ENCODE assay signal across 12 cellular contexts in the genomic region with DNA sequence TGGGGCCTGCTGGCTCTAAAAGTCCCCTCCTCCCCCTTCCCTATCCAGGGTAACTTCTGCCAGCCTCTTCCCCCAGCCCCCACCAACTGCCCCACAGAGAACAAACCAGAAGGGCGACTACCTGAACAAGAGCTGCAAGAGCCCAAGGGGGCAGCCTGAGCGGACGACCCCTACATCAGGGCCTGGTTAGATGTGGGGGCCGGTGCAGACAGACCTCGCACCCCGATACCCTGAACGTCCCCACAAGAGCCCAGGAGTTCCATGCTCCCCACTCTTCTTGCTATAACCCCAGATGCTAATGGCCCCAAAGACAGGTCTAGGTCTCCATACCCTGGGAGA. TPM values are rescaled to one million over a fixed set of nuclear protein-coding genes. Genes with fewer than 3 reads are reported as not detected.
DNase-seq lines count a peak whose midpoint lies in the region; ATAC-seq and TF ChIP-seq lines count a peak whose summit lies in the region.
"Had no signal": no experiment of that assay in that cellular context is flagged by ENCODE, and none has a peak within 500 bp of the region (broad histone marks: within the 10 kb centered on the region; RNA-seq: fewer than 3 reads in every experiment).

No MANE protein-coding gene starts in this region.

- peaks cover 18 to 19% of the 10 kb centered on the region in 2 donors for H3K4me1 ChIP-seq in adrenal gland (replicated peaks in 1 of 2)

- intact Hi-C loops in adrenal gland (cut with DNase I), result no loop called here

- no peak for TF ChIP-seq CTCF in adrenal gland (IDR thresholded peaks at IDR 0.05)

- peaks cover 0 to 74% of the 10 kb centered on the region in 2 donors for H3K36me3 ChIP-seq in adrenal gland (replicated peaks in 1 of 2)

- no peak overlapping the region for H3K4me3 Mint-ChIP-seq in activated T-cell treated with anti-CD3 and anti-CD28 coated beads, Interleukin-2, amount 50 U/mL, for 24 hours
- H3K4me3 Mint-ChIP-seq in activated CD4-positive, alpha-beta memory T cell treated with anti-CD3 and anti-CD28 coated beads, Interleukin-2, amount 10 ng/mL, durations not matched to agents 7 days and 5 days, result no peak overlapping the region
- peak overlapping the region in 1 of 2 donors; percentile 0 for H3K4me3 Mint-ChIP-seq in stimulated activated naive CD8-positive, alpha-beta T cell treated with anti-CD3 and anti-CD28 coated beads, Interleukin-15, amount 100 ng/mL, for 72 hours

- 86 to 100% (median 95%) methylated on average over 4 to 7 of the region's 7 CpGs for WGBS in adrenal gland, 4 donors

- no peaks in the 10 kb centered on the region for H3K9me3 Mint-ChIP-seq in activated T-cell treated with anti-CD3 and anti-CD28 coated beads, Interleukin-2, amount 50 U/mL, for 24 hours
- H3K9me3 Mint-ChIP-seq in activated CD4-positive, alpha-beta memory T cell treated with anti-CD3 and anti-CD28 coated beads, Interleukin-2, amount 10 ng/mL, durations not matched to agents 7 days and 5 days, result no peaks in the 10 kb centered on the region
- H3K9me3 Mint-ChIP-seq in stimulated activated naive CD8-positive, alpha-beta T cell treated with anti-CD3 and anti-CD28 coated beads, Interleukin-15, amount 100 ng/mL, for 72 hours, result no peaks in the 10 kb centered on the region

- peaks cover 100% of the 10 kb centered on the region for H3K36me3 Mint-ChIP-seq in activated T-cell treated with anti-CD3 and anti-CD28 coated beads, Interleukin-2, amount 50 U/mL, for 24 hours (ENCODE audit: low read depth)
- H3K36me3 Mint-ChIP-seq in activated CD4-positive, alpha-beta memory T cell treated with anti-CD3 and anti-CD28 coated beads, Interleukin-2, amount 10 ng/mL, durations not matched to agents 7 days and 5 days (ENCODE audit: low read depth), result peaks cover 91% of the 10 kb centered on the region

- no peak for DNase-seq in activated T-cell treated with anti-CD3 and anti-CD28 coated beads, Interleukin-2, amount 50 U/mL, for 24 hours
- no peak for DNase-seq in activated T-cell treated with anti-CD3 and anti-CD28 coated beads, Interleukin-2, amount 50 U/mL, for 48 hours
- no peak for DNase-seq in activated CD4-positive, alpha-beta memory T cell treated with anti-CD3 and anti-CD28 coated beads, Interleukin-2, amount 10 ng/mL, durations not matched to agents 7 days and 5 days
- peak in 1 of 2 donors; percentile 10 for DNase-seq in stimulated activated naive CD8-positive, alpha-beta T cell treated with anti-CD3 and anti-CD28 coated beads, Interleukin-15, amount 100 ng/mL, for 72 hours
- no peak for DNase-seq in adrenal gland
- DNase-seq: activated CD4-positive, CD25-positive, alpha-beta regulatory T cell; NCI-H510A had no signal

- H3K9me3 ChIP-seq in adrenal gland (replicated peaks in 1 of 3), result no peaks in the 10 kb centered on the region
- H3K9me3 ChIP-seq: left lung, tibial nerve had no signal

- ATAC-seq in stimulated activated naive CD8-positive, alpha-beta T cell treated with anti-CD3 and anti-CD28 coated beads, Interleukin-15, amount 100 ng/mL, for 72 hours, result no peak
- no peak for ATAC-seq in GM21576 (IDR thresholded peaks at IDR 0.05; ENCODE audit: unreplicated experiment)
- no peak for ATAC-seq in GM18867 (IDR thresholded peaks at IDR 0.05; ENCODE audit: unreplicated experiment)

- CTCF ChIA-PET in activated CD4-positive, alpha-beta memory T cell treated with anti-CD3 and anti-CD28 coated beads, Interleukin-2, amount 10 ng/mL, durations not matched to agents 7 days and 5 days (lab: Charles Lee), result interaction anchor here (4.0 kb wide), 2 partner anchors 10 to 29 kb away, joined by 14 to 24 read pairs; a partner anchor contains a TSS

- TF ChIP-seq POLR2A in adrenal gland (IDR thresholded peaks at IDR 0.05), result no peak

- H3K27ac ChIP-seq in layer of hippocampus (ENCODE audit: low read depth, low read length) (peak overlapping the region; percentile 98), adrenal gland (peak overlapping the region in 1 of 5 donors; percentile 83)
- H3K27ac ChIP-seq: left lung had no signal

- H3K4me1 Mint-ChIP-seq in activated T-cell treated with anti-CD3 and anti-CD28 coated beads, Interleukin-2, amount 50 U/mL, for 24 hours (ENCODE audit: low read depth), result peaks cover 48% of the 10 kb centered on the region
- peaks cover 51% of the 10 kb centered on the region for H3K4me1 Mint-ChIP-seq in activated CD4-positive, alpha-beta memory T cell treated with anti-CD3 and anti-CD28 coated beads, Interleukin-2, amount 10 ng/mL, durations not matched to agents 7 days and 5 days
- peaks cover 96% of the 10 kb centered on the region for H3K4me1 Mint-ChIP-seq in stimulated activated naive CD8-positive, alpha-beta T cell treated with anti-CD3 and anti-CD28 coated beads, Interleukin-15, amount 100 ng/mL, for 72 hours

- H3K4me3 ChIP-seq in adrenal gland, result no peak overlapping the region
- H3K4me3 ChIP-seq: left lung, tibial nerve had no signal

- H3K27ac Mint-ChIP-seq in activated T-cell treated with anti-CD3 and anti-CD28 coated beads, Interleukin-2, amount 50 U/mL, for 24 hours, result peak overlapping the region; percentile 83
- peak overlapping the region; percentile 83 for H3K27ac Mint-ChIP-seq in activated CD4-positive, alpha-beta memory T cell treated with anti-CD3 and anti-CD28 coated beads, Interleukin-2, amount 10 ng/mL, durations not matched to agents 7 days and 5 days
- H3K27ac Mint-ChIP-seq in stimulated activated naive CD8-positive, alpha-beta T cell treated with anti-CD3 and anti-CD28 coated beads, Interleukin-15, amount 100 ng/mL, for 72 hours, result peak overlapping the region; percentile 8 to 96

- no peaks in the 10 kb centered on the region for H3K27me3 Mint-ChIP-seq in activated T-cell treated with anti-CD3 and anti-CD28 coated beads, Interleukin-2, amount 50 U/mL, for 24 hours
- no peaks in the 10 kb centered on the region for H3K27me3 Mint-ChIP-seq in activated CD4-positive, alpha-beta memory T cell treated with anti-CD3 and anti-CD28 coated beads, Interleukin-2, amount 10 ng/mL, durations not matched to agents 7 days and 5 days
- H3K27me3 Mint-ChIP-seq in stimulated activated naive CD8-positive, alpha-beta T cell treated with anti-CD3 and anti-CD28 coated beads, Interleukin-15, amount 100 ng/mL, for 72 hours, result no peaks in the 10 kb centered on the region

- POLR2A ChIA-PET in activated CD4-positive, alpha-beta memory T cell treated with anti-CD3 and anti-CD28 coated beads, Interleukin-2, amount 10 ng/mL, durations not matched to agents 7 days and 5 days (lab: Charles Lee), result interaction anchor here (1.0 to 16.2 kb wide), 8 partner anchors 8 to 249 kb away, joined by 3 to 479 read pairs (median 36); a partner anchor contains a TSS

- H3K27me3 ChIP-seq in layer of hippocampus (ENCODE audit: control insufficient read depth, insufficient read depth, low read length) (no peaks in the 10 kb centered on the region), adrenal gland (no peaks in the 10 kb centered on the region)
- H3K27me3 ChIP-seq: left lung, tibial nerve had no signal

RNA-seq across cellular contexts. Expression of a gene that starts 20.7 kb away (rescaled TPM):
- total RNA-seq in activated CD4-positive, alpha-beta memory T cell treated with anti-CD3 and anti-CD28 coated beads, Interleukin-2, amount 10 ng/mL, durations not matched to agents 7 days and 5 days, result 100 to 1,000 TPM; 498 to 500 TPM
- total RNA-seq in adrenal gland, result 100 to 1,000 TPM in 4 of 8 donors, 10 to 100 TPM in 4; 79.3 to 196 (median 108) TPM
- polyA plus RNA-seq in adrenal gland, result 10 to 100 TPM; 13.0 to 35.9 (median 21.8) TPM

RNA-seq across cellular contexts. Expression of a gene that starts 29.4 kb away (rescaled TPM):
- total RNA-seq in activated CD4-positive, alpha-beta memory T cell treated with anti-CD3 and anti-CD28 coated beads, Interleukin-2, amount 10 ng/mL, durations not matched to agents 7 days and 5 days, result 100 to 1,000 TPM; 111 to 114 TPM
- 10 to 100 TPM; 31.8 to 56.9 (median 42.9) TPM for total RNA-seq in adrenal gland
- 10 to 100 TPM; 14.0 to 33.7 (median 31.9) TPM for polyA plus RNA-seq in adrenal gland

RNA-seq across cellular contexts. Expression of a gene that starts 34.4 kb away (rescaled TPM):
- total RNA-seq in activated CD4-positive, alpha-beta memory T cell treated with anti-CD3 and anti-CD28 coated beads, Interleukin-2, amount 10 ng/mL, durations not matched to agents 7 days and 5 days, result 100 to 1,000 TPM; 109 to 111 TPM
- 10 to 100 TPM; 35.5 to 93.4 (median 47.3) TPM for total RNA-seq in adrenal gland
- 10 to 100 TPM; 14.3 to 27.2 (median 18.1) TPM for polyA plus RNA-seq in adrenal gland

RNA-seq across cellular contexts. Expression of a gene that starts 53.3 kb away (rescaled TPM):
- total RNA-seq in activated CD4-positive, alpha-beta memory T cell treated with anti-CD3 and anti-CD28 coated beads, Interleukin-2, amount 10 ng/mL, durations not matched to agents 7 days and 5 days, result 10 to 100 TPM; 60.4 to 63.0 TPM
- total RNA-seq in adrenal gland, result 10 to 100 TPM; 20.8 to 82.2 (median 55.3) TPM
- polyA plus RNA-seq in adrenal gland, result 10 to 100 TPM; 16.9 to 86.3 (median 18.3) TPM

RNA-seq across cellular contexts. Expression of a gene that starts 58.8 kb away (rescaled TPM):
- 1 to 10 TPM; 8.0 to 8.4 TPM for total RNA-seq in activated CD4-positive, alpha-beta memory T cell treated with anti-CD3 and anti-CD28 coated beads, Interleukin-2, amount 10 ng/mL, durations not matched to agents 7 days and 5 days
- total RNA-seq in adrenal gland, result 10 to 100 TPM; 12.9 to 29.8 (median 22.3) TPM
- 10 to 100 TPM; 11.8 to 19.7 (median 14.7) TPM for polyA plus RNA-seq in adrenal gland
